ENCODE assay signal across 16 cellular contexts in the genomic region with DNA sequence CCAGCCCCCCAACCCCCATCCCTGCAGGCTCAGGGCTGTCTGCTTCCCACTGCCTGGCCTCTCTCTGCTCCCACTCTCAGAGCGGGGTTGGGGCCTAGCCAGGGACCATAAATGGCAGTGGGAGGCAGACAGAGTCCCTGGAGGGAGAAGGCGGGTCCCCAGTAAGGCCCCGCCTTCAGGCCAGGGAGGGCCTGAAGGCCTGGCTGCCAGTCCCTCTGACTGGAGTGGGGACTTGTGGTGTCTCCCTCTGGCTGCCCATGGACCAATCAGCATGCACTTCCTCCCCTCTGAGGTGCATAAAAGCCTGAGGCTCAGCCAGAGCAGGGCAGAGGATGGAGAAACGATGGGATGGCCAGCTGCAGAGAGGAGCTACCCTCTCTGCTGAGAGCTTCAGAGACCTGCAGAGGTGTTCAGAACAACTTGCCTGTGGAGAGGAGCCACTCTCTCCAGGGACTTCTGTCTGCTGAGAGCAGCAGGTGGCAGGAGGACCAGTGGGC. TPM values are rescaled to one million over a fixed set of nuclear protein-coding genes. Genes with fewer than 3 reads are reported as not detected.
DNase-seq lines count a peak whose midpoint lies in the region; TF ChIP-seq lines count a peak whose summit lies in the region.
"Had no signal": no experiment of that assay in that cellular context is flagged by ENCODE, and none has a peak within 500 bp of the region (broad histone marks: within the 10 kb centered on the region; RNA-seq: fewer than 3 reads in every experiment).

No MANE protein-coding gene starts in this region.

- no peak for TF ChIP-seq CTCF in prostate gland (IDR thresholded peaks at IDR 0.05)

- in situ Hi-C loops in KBM-7 (cut with MboI; ENCODE audit: low pct_unique_long_range_greater_than_20kb, low sequenced_read_pairs) = no loop called here

- no peak overlapping the region for H3K4me3 ChIP-seq in Jurkat, Clone E6-1 (ENCODE audit: low read length)
- H3K4me3 ChIP-seq in prostate gland = no peak overlapping the region
- H3K4me3 ChIP-seq: HAP-1, PC-9 had no signal

- 80% methylated on average over 4 of the region's 4 CpGs for WGBS in prostate gland

- no peaks in the 10 kb centered on the region for H3K36me3 ChIP-seq in prostate gland
- H3K36me3 ChIP-seq: HAP-1 had no signal

- DNase-seq in Daoy (ENCODE audit: low read depth) (peak; percentile 36), erythroblast (lab: John Stamatoyannopoulos, UW) (peak; percentile 9 to 11), mesenteric fat pad (ENCODE audit: low spot score) (peak; percentile 30), KBM-7 (no peak), AG20443 (ENCODE audit: low spot score) (no peak), NCI-H774 (lab: John Stamatoyannopoulos, UW) (no peak), prostate gland (ENCODE audit: low spot score) (no peak)
- DNase-seq in Jurkat, Clone E6-1 (ENCODE audit: low read depth, low spot score) = peak; percentile 44
- DNase-seq: central memory CD4-positive, alpha-beta T cell; effector memory CD4-positive, alpha-beta T cell; NCI-H2081; PC-9 had no signal

- peaks cover 2% of the 10 kb centered on the region for H3K27me3 ChIP-seq in prostate gland (replicated peaks; ENCODE audit: insufficient read depth)

- intact Hi-C loops in prostate gland (cut with DNase I) = no loop called here

- no peaks in the 10 kb centered on the region for H3K4me1 ChIP-seq in prostate gland (replicated peaks)
- H3K4me1 ChIP-seq: HAP-1 had no signal

- no peak overlapping the region for H3K27ac ChIP-seq in prostate gland
- H3K27ac ChIP-seq: PC-9 had no signal

- no peaks in the 10 kb centered on the region for H3K9me3 ChIP-seq in prostate gland
- H3K9me3 ChIP-seq: HAP-1 had no signal

- TF ChIP-seq POLR2A in erythroblast (IDR thresholded peaks at IDR 0.05; ENCODE audit: low read length) (no peak), prostate gland (IDR thresholded peaks at IDR 0.05) (no peak)

RNA-seq across cellular contexts. Expression of a gene that starts 2.7 kb away (rescaled TPM):
- total RNA-seq in Daoy (2014; rRNA removed; shearing (Covaris generic)) = 1.6 and 2.5 TPM in 2 replicates
- polyA plus RNA-seq in Jurkat, Clone E6-1 (2012; ENCODE audit: insufficient read depth, insufficient read length) = 39.4 TPM
- 407 TPM for total RNA-seq in mesenteric fat pad
- total RNA-seq in prostate gland = 10 to 100 TPM; 11.7 to 13.0 TPM
- total RNA-seq: PC-9, renal cortical epithelial cell had no signal

RNA-seq across cellular contexts. Expression of a gene that starts 48.8 kb away (rescaled TPM):
- not detected in 2 replicates for total RNA-seq in Daoy (2014; rRNA removed; shearing (Covaris generic))
- polyA plus RNA-seq in Jurkat, Clone E6-1 (2012; ENCODE audit: insufficient read depth, insufficient read length) = not detected
- 0.29 TPM for total RNA-seq in mesenteric fat pad
- 1 to 10 TPM in 1 of 2 donors, not detected in 1; 1.6 TPM for total RNA-seq in prostate gland
- total RNA-seq: lung microvascular endothelial cell, PC-9, renal cortical epithelial cell had no signal
- polyA plus RNA-seq: neural cell had no signal

Comparison
In these comparisons a context has a peak if more than half of its experiments do, and no peak if none do; other contexts are left out.
1. DNase-seq: peak in Daoy (single experiment), Jurkat, Clone E6-1 (single experiment), erythroblast (2 of 2) and mesenteric fat pad (single experiment); none in KBM-7 (single experiment), AG20443 (single experiment), NCI-H774 (single experiment) and prostate gland (single experiment).
2. RNA of a gene that starts 2.7 kb away (total RNA-seq): 407 TPM in mesenteric fat pad (single experiment); 11.7 to 13.0 TPM in prostate gland and 1.6 to 2.5 TPM in Daoy; every median in the first group is over 10 times any median in the second.